In the genomic region with DNA sequence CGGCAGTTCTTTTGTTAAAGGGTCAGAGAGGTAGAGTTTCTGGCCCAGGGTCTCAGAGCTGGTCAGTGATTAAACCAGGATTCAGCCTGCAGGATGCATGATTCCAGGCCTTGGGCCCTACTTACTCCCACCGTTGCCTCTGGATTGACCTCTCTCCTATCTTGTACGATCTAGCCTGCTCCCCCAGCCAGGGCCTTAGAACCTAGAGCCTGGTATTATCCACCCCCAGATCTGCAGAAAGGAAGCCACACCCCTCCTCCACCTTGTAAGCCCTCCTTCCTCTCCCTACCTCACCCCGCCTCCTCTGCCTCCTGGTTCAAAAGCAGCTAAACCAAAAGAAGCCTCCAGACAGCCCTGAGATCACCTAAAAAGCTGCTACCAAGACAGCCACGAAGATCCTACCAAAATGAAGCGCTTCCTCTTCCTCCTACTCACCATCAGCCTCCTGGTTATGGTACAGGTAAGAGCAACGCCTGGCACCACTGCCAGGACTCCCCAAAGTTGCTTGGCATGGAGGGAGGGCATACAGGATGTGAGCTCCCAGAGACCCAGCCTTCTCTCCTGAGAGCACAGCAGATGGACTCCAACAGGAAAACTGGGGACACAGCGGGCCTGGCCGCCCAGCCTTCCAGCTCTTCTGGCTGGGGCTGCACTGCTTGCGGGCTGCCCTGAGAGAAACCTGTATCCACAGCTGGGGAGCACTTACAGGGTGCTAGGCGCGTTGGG, we compare ENCODE assay signal across 8 cellular contexts. TPM values are rescaled to one million over a fixed set of nuclear protein-coding genes. Genes with fewer than 3 reads are reported as not detected.
DNase-seq lines count a peak whose midpoint lies in the region; ATAC-seq and TF ChIP-seq lines count a peak whose summit lies in the region.
"Had no signal": no experiment of that assay in that cellular context is flagged by ENCODE, and none has a peak within 500 bp of the region (broad histone marks: within the 10 kb centered on the region; RNA-seq: fewer than 3 reads in every experiment).

A gene with protein sequence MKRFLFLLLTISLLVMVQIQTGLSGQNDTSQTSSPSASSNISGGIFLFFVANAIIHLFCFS (plus strand): TSS at position 347 of the 726 bp plus-strand sequence. CDS start 60 bp downstream, at position 407.

- peaks cover 0 to 6% (median 5%) of the 10 kb centered on the region in 4 donors for H3K4me1 ChIP-seq in sigmoid colon

- intact Hi-C loops in sigmoid colon (cut with DNase I), result no loop called here

- 44 to 79% methylated on average over 12 of the region's 12 CpGs for WGBS in sigmoid colon, 2 donors

- H3K9me3 Mint-ChIP-seq in activated naive CD4-positive, alpha-beta T cell treated with anti-CD3 and anti-CD28 coated beads, Interleukin-2, amount 50 U/mL, for 24 hours, result no peaks in the 10 kb centered on the region

- TF ChIP-seq CTCF in sigmoid colon (IDR thresholded peaks at IDR 0.05), result no peak

- H3K36me3 Mint-ChIP-seq in activated naive CD4-positive, alpha-beta T cell treated with anti-CD3 and anti-CD28 coated beads, Interleukin-2, amount 50 U/mL, for 24 hours, result peaks cover 5% of the 10 kb centered on the region

- peak; percentile 48 for ATAC-seq in GM21529 (IDR thresholded peaks at IDR 0.05; ENCODE audit: unreplicated experiment)

- no peak within 1 kb of the TSS for H3K4me3 ChIP-seq in sigmoid colon

- peak within 1 kb of the TSS; percentile 84 for H3K27ac Mint-ChIP-seq in activated naive CD4-positive, alpha-beta T cell treated with anti-CD3 and anti-CD28 coated beads, Interleukin-2, amount 50 U/mL, for 24 hours

- no peaks in the 10 kb centered on the region for H3K9me3 ChIP-seq in sigmoid colon

- H3K27me3 Mint-ChIP-seq in activated naive CD4-positive, alpha-beta T cell treated with anti-CD3 and anti-CD28 coated beads, Interleukin-2, amount 50 U/mL, for 24 hours, result no peaks in the 10 kb centered on the region

- peak within 1 kb of the TSS; percentile 92 for H3K4me3 Mint-ChIP-seq in activated naive CD4-positive, alpha-beta T cell treated with anti-CD3 and anti-CD28 coated beads, Interleukin-2, amount 50 U/mL, for 24 hours

- H3K36me3 ChIP-seq in sigmoid colon, result no peaks in the 10 kb centered on the region

- TF ChIP-seq POLR2A in sigmoid colon (IDR thresholded peaks at IDR 0.05), result no peak

- H3K4me1 Mint-ChIP-seq in activated naive CD4-positive, alpha-beta T cell treated with anti-CD3 and anti-CD28 coated beads, Interleukin-2, amount 50 U/mL, for 24 hours, result peaks cover 83% of the 10 kb centered on the region

- DNase-seq in SK-N-DZ (ENCODE audit: low spot score) (peak; percentile 47), sigmoid colon (no peak), D341Med (ENCODE audit: low spot score) (no peak), OCI-M2 (lab: John Stamatoyannopoulos, UW; ENCODE audit: unreplicated experiment) (no peak), DMS53 (lab: John Stamatoyannopoulos, UW) (no peak)

- peak within 1 kb of the TSS in 3 of 4 donors; percentile 6 to 31 (median 16) for H3K27ac ChIP-seq in sigmoid colon

- no peak for TF ChIP-seq EP300 in sigmoid colon (IDR thresholded peaks at IDR 0.05)

- no peaks in the 10 kb centered on the region for H3K27me3 ChIP-seq in sigmoid colon

RNA-seq across cellular contexts. Expression of the gene that starts here (rescaled TPM):
- polyA plus RNA-seq in SK-N-DZ (2014; cell fraction: cytosol; rRNA removed), result not detected in 2 replicates
- not detected in 2 replicates for polyA plus RNA-seq in SK-N-DZ (2014; cell fraction: nucleus; rRNA removed)
- total RNA-seq in sigmoid colon, result 1 to 10 TPM in 2 of 4 donors, not detected in 2; 1.6 to 5.7 TPM
- polyA plus RNA-seq in sigmoid colon, result 100 to 1,000 TPM in 1 of 3 donors, 10 to 100 TPM in 2; 19.8 to 556 (median 41.4) TPM
- total RNA-seq: pulmonary artery endothelial cell had no signal
